In genomic region chr22:22471104-22471503, GRCh38 we compare ENCODE assay signal across 3 cellular contexts. TPM values are rescaled to one million over a fixed set of nuclear protein-coding genes. Genes with fewer than 3 reads are reported as not detected.
"Had no signal": no experiment of that assay in that cellular context is flagged by ENCODE, and none has a peak within 500 bp of the region (broad histone marks: within the 10 kb centered on the region; RNA-seq: fewer than 3 reads in every experiment).

No MANE protein-coding gene starts in this region.

RNA-seq across cellular contexts. Expression of gene ZNF280B, which starts 37.4 kb away (rescaled TPM):
- total RNA-seq: HT-29 had no signal

RNA-seq across cellular contexts. Expression of gene ZNF280A, which starts 49.0 kb away (rescaled TPM):
- total RNA-seq: HT-29, IMR-90 had no signal
- polyA plus RNA-seq: IgD-negative memory B cell, IMR-90 had no signal
